Comparison of ENCODE assay signal across 25 cellular contexts in genomic region chr3:30130391-30130790, GRCh38.
DNase-seq lines count a peak whose midpoint lies in the region; ATAC-seq and TF ChIP-seq lines count a peak whose summit lies in the region.
"Had no signal": no experiment of that assay in that cellular context is flagged by ENCODE, and none has a peak within 500 bp of the region (broad histone marks: within the 10 kb centered on the region; RNA-seq: fewer than 3 reads in every experiment).

No MANE protein-coding gene starts in this region.

- H3K4me1 Mint-ChIP-seq in neural progenitor cell: no peaks in the 10 kb centered on the region
- H3K4me1 Mint-ChIP-seq: CD14-positive monocyte; CD4-positive, alpha-beta memory T cell; CD4-positive, CD25-positive, alpha-beta regulatory T cell; CD8-positive, alpha-beta memory T cell had no signal

- no peak overlapping the region for H2BK5ac ChIP-seq in mesenchymal stem cell (ENCODE audit: low read depth, low read length, poor library complexity, severe bottlenecking)

- ATAC-seq in heart right ventricle: no peak
- ATAC-seq: A549, GM12878 had no signal

- TF ChIP-seq CTCF in cardiac muscle cell (IDR thresholded peaks at IDR 0.05; ENCODE audit: low read depth, low read length) (no peak), heart right ventricle (IDR thresholded peaks at IDR 0.05) (no peak), neural progenitor cell (IDR thresholded peaks at IDR 0.05) (no peak)

- WGBS in heart right ventricle, 2 donors: 95 to 97% methylated on average over 1 of the region's 1 CpG
- WGBS in mesenchymal stem cell: 96% methylated on average over 1 of the region's 1 CpG

- H3K27me3 ChIP-seq in cardiac muscle cell (no peaks in the 10 kb centered on the region), heart right ventricle (no peaks in the 10 kb centered on the region), neural progenitor cell (no peaks in the 10 kb centered on the region), mesenchymal stem cell (ENCODE audit: control insufficient read depth in 1 of 2, insufficient read depth in 1 of 2, low read length in 2 of 2) (no peaks in the 10 kb centered on the region)
- H3K27me3 ChIP-seq: BE2C, BLaER1 had no signal

- H3K4me2 ChIP-seq in neural progenitor cell: no peak overlapping the region
- H3K4me2 ChIP-seq in mesenchymal stem cell (ENCODE audit: low read length, poor library complexity, severe bottlenecking): no peak overlapping the region
- H3K4me2 ChIP-seq: A549, BLaER1 had no signal

- no peaks in the 10 kb centered on the region for H3K36me3 Mint-ChIP-seq in neural progenitor cell
- H3K36me3 Mint-ChIP-seq: CD14-positive monocyte; CD4-positive, CD25-positive, alpha-beta regulatory T cell; CD8-positive, alpha-beta memory T cell had no signal

- H3K9me3 ChIP-seq in cardiac muscle cell (ENCODE audit: low read depth) (no peaks in the 10 kb centered on the region), heart right ventricle (peaks cover 0 to 15% (median 0%) of the 10 kb centered on the region in 11 donors), neural progenitor cell (ENCODE audit: low read depth) (no peaks in the 10 kb centered on the region), mesenchymal stem cell (ENCODE audit: control insufficient read depth, low read length) (peaks cover 3% of the 10 kb centered on the region)
- H3K9me3 ChIP-seq: BE2C had no signal

- no peaks in the 10 kb centered on the region for H3K79me1 ChIP-seq in mesenchymal stem cell (replicated peaks; ENCODE audit: low read length, poor library complexity, severe bottlenecking)

- peaks cover 2% of the 10 kb centered on the region for H3K27me3 Mint-ChIP-seq in neural progenitor cell (ENCODE audit: insufficient read depth, low read depth)
- H3K27me3 Mint-ChIP-seq: CD4-positive, CD25-positive, alpha-beta regulatory T cell had no signal

- H2BK15ac ChIP-seq in mesenchymal stem cell (ENCODE audit: low read depth, poor library complexity, severe bottlenecking): no peak overlapping the region

- H3K4me1 ChIP-seq in cardiac muscle cell (ENCODE audit: low read depth): peaks cover 30% of the 10 kb centered on the region
- no peaks in the 10 kb centered on the region for H3K4me1 ChIP-seq in heart right ventricle
- H3K4me1 ChIP-seq in neural progenitor cell: no peaks in the 10 kb centered on the region
- no peaks in the 10 kb centered on the region for H3K4me1 ChIP-seq in mesenchymal stem cell (ENCODE audit: control insufficient read depth, insufficient read depth, low read depth, low read length)
- H3K4me1 ChIP-seq: A549, BLaER1 had no signal

- H3K9ac ChIP-seq in neural progenitor cell (no peak overlapping the region), mesenchymal stem cell (ENCODE audit: low read length) (no peak overlapping the region)
- H3K9ac ChIP-seq: BLaER1 had no signal

- intact Hi-C loops in heart right ventricle (cut with DNase I): loop anchor here in 1 of 10 donors (10.0 kb wide), 1 partner anchor 64 kb away; no protein-coding TSS in a partner anchor

- H2AK5ac ChIP-seq in mesenchymal stem cell (ENCODE audit: low read length, severe bottlenecking): no peak overlapping the region

- H3K4ac ChIP-seq in mesenchymal stem cell (ENCODE audit: low read depth in 1 of 2, low read length in 2 of 2): no peak overlapping the region

- H4K91ac ChIP-seq in mesenchymal stem cell (ENCODE audit: low read length): no peak overlapping the region

- no peak for DNase-seq in cardiac muscle cell (ENCODE audit: low read depth in 1 of 2, low spot score in 1 of 2)
- DNase-seq in heart right ventricle: no peak
- DNase-seq in dermis microvascular lymphatic vessel endothelial cell (ENCODE audit: low read depth in 2 of 2): peak; percentile 8 to 30
- DNase-seq in neural progenitor cell (ENCODE audit: low spot score): no peak
- no peak for DNase-seq in NCI-H2196 treated with DMSO at 0.1 percent for 48 hours (lab: John Stamatoyannopoulos, UW; ENCODE audit: unreplicated experiment)
- no peak for DNase-seq in mesenchymal stem cell
- DNase-seq: ACHN; BE2C; C1 segment of cervical spinal cord; CD4-positive, alpha-beta memory T cell; CD4-positive, CD25-positive, alpha-beta regulatory T cell; CD8-positive, alpha-beta memory T cell; COR-L47; DMS 273 treated with DMSO at 0.1 percent for 48 hours; DMS153; DMS53; DMS79; DND-41; EL; GDM1 had no signal

- no peak overlapping the region for H3K14ac ChIP-seq in mesenchymal stem cell (ENCODE audit: low read length in 2 of 2)

- no peak overlapping the region for H3K27ac Mint-ChIP-seq in neural progenitor cell
- H3K27ac Mint-ChIP-seq: CD14-positive monocyte; CD4-positive, alpha-beta memory T cell; CD8-positive, alpha-beta memory T cell had no signal

- H2BK120ac ChIP-seq in mesenchymal stem cell (ENCODE audit: low read depth, low read length): no peak overlapping the region

- H3K9me3 Mint-ChIP-seq in neural progenitor cell: peaks cover 15% of the 10 kb centered on the region

- H2AFZ ChIP-seq in neural progenitor cell (replicated peaks) (peak overlapping the region; percentile 9), mesenchymal stem cell (ENCODE audit: low read depth, low read length) (no peak overlapping the region)

- no peak overlapping the region for H3K23ac ChIP-seq in mesenchymal stem cell (ENCODE audit: low read length in 2 of 2)

- no peaks in the 10 kb centered on the region for H3K79me2 ChIP-seq in neural progenitor cell (ENCODE audit: low read depth)

- H3K36me3 ChIP-seq in cardiac muscle cell (no peaks in the 10 kb centered on the region), heart right ventricle (no peaks in the 10 kb centered on the region), neural progenitor cell (no peaks in the 10 kb centered on the region), mesenchymal stem cell (ENCODE audit: control insufficient read depth in 1 of 2, insufficient read depth in 2 of 2, low read depth in 1 of 2, low read length in 2 of 2) (no peaks in the 10 kb centered on the region)
- H3K36me3 ChIP-seq: BE2C, BLaER1 had no signal

- no peaks in the 10 kb centered on the region for H4K20me1 ChIP-seq in neural progenitor cell (ENCODE audit: low read depth)
- H4K20me1 ChIP-seq: BLaER1 had no signal

- no peak overlapping the region for H2BK12ac ChIP-seq in mesenchymal stem cell (ENCODE audit: low read length in 2 of 2)

- no peak overlapping the region for H3K4me3 Mint-ChIP-seq in neural progenitor cell
- H3K4me3 Mint-ChIP-seq: CD14-positive monocyte; CD4-positive, alpha-beta memory T cell; CD4-positive, CD25-positive, alpha-beta regulatory T cell; CD8-positive, alpha-beta memory T cell had no signal

- H3K18ac ChIP-seq in mesenchymal stem cell (ENCODE audit: low read depth in 1 of 2, low read length in 2 of 2): no peak overlapping the region

- H3K27ac ChIP-seq in cardiac muscle cell (peak overlapping the region; percentile 76), heart right ventricle (no peak overlapping the region), neural progenitor cell (no peak overlapping the region), mesenchymal stem cell (ENCODE audit: low read length, poor library complexity, severe bottlenecking) (no peak overlapping the region)
- H3K27ac ChIP-seq: 22Rv1, A549, BLaER1 had no signal

- H3F3A ChIP-seq in neural progenitor cell (ENCODE audit: low read depth): no peaks in the 10 kb centered on the region

- no peak overlapping the region for H4K8ac ChIP-seq in mesenchymal stem cell (ENCODE audit: low read length)

- H3K4me3 ChIP-seq in cardiac muscle cell (no peak overlapping the region), heart right ventricle (no peak overlapping the region), neural progenitor cell (no peak overlapping the region), mesenchymal stem cell (ENCODE audit: insufficient read depth in 1 of 2, low read depth in 1 of 2, low read length in 2 of 2) (no peak overlapping the region)
- H3K4me3 ChIP-seq: A549, BLaER1, GM12878 had no signal

Comparison
In these comparisons a context has a peak if more than half of its experiments do, and no peak if none do; other contexts are left out.
1. DNase-seq: peak in dermis microvascular lymphatic vessel endothelial cell (2 of 2); none in cardiac muscle cell (0 of 2), heart right ventricle (0 of 2), neural progenitor cell (single experiment), NCI-H2196 treated with DMSO at 0.1 percent for 48 hours (single experiment) and mesenchymal stem cell (single experiment).